30 cellular contexts compared by ENCODE assay signal in the genomic region with DNA sequence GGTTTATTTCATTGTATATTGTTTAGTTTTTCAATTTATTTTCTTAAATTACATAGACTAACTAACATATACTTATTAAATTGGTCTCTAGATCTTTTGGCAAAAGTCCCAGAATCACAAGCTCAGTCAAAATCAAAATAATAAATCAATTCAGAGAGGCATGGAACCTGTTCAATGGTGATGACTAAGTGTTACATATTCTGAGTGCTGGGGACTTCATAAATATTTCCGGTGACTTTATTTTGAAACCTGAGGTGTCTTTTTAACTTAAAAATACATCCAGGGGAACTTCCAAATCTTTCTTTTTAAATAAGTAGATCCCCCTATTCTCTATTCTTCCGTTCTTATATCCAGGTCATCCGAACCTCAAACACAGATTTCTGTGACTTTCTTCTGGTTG.
DNase-seq lines count a peak whose midpoint lies in the region; ATAC-seq, FAIRE-seq and TF ChIP-seq lines count a peak whose summit lies in the region.
"Had no signal": no experiment of that assay in that cellular context is flagged by ENCODE, and none has a peak within 500 bp of the region (broad histone marks: within the 10 kb centered on the region; RNA-seq: fewer than 3 reads in every experiment).

No MANE protein-coding gene starts in this region.

- H3K27ac ChIP-seq in HepG2 (ENCODE audit: extremely low read length, insufficient read depth, low read length) = no peak overlapping the region
- H3K27ac ChIP-seq: gastrocnemius medialis, hepatocyte, HL-60, KMS-11, thyroid gland, vagina had no signal

- POLR2A ChIA-PET in HepG2 (lab: Yijun Ruan, JAX) = no interaction called here

- H3K9ac ChIP-seq in HepG2 (ENCODE audit: insufficient read depth, low read depth, low read length) = no peak overlapping the region
- H3K9ac ChIP-seq: KMS-11 had no signal

- no peaks in the 10 kb centered on the region for H3K4me1 ChIP-seq in HepG2 (ENCODE audit: insufficient read depth, low read length)
- H3K4me1 ChIP-seq: BE2C, gastrocnemius medialis, vagina had no signal

- H3K27me3 ChIP-seq in HepG2 (ENCODE audit: control insufficient read depth in 1 of 2, insufficient read depth in 2 of 2, low read length in 2 of 2) = no peaks in the 10 kb centered on the region
- H3K27me3 ChIP-seq: BE2C, gastrocnemius medialis, hepatocyte, MG63, thyroid gland, vagina had no signal

- DNase-seq in lung microvascular endothelial cell (ENCODE audit: low read depth in 2 of 2) (peak; percentile 18 to 24), HepG2 (ENCODE audit: low spot score) (no peak), activated gamma-delta T cell (lab: John Stamatoyannopoulos, UW) (no peak)
- DNase-seq: activated CD4-positive, alpha-beta T cell treated with anti-CD3 and anti-CD28 coated beads, Interleukin-2, amount 50 U/mL, for 4 hours; activated naive CD4-positive, alpha-beta T cell treated with Interleukin-2 at 50 U/mL for 16 hours; BE2C; caudate nucleus; CD8-positive, alpha-beta T cell; gastrocnemius medialis; kidney glomerular epithelial cell; MG63; midbrain; naive B cell; NCI-H2029; NCI-H2227 treated with DMSO at 0.1 percent for 48 hours; NCI-H526; stimulated activated naive CD8-positive, alpha-beta T cell treated with anti-CD3 and anti-CD28 coated beads, Interleukin-15, amount 100 ng/mL, for 72 hours; thyroid gland had no signal

- TF ChIP-seq CTCF in HepG2 (CRISPR knock-in tag; IDR thresholded peaks at IDR 0.05) = no peak

- intact Hi-C loops in HepG2 (cut with micrococcal nuclease; ENCODE audit: unreplicated experiment) = no loop called here

- no peak overlapping the region for H3K4me3 ChIP-seq in HepG2 (replicated peaks in 1 of 3; ENCODE audit: insufficient read depth in 1 of 3, low read depth in 2 of 3, low read length in 3 of 3)
- H3K4me3 ChIP-seq: gastrocnemius medialis, hepatocyte, MG63, thyroid gland, vagina had no signal

- no peak for TF ChIP-seq EP300 in HepG2 (IDR thresholded peaks at IDR 0.05; ENCODE audit: low read depth in 2 of 2, low read length in 2 of 2)
- no peak for TF ChIP-seq EP300 in HepG2 (CRISPR knock-in tag; IDR thresholded peaks at IDR 0.05; ENCODE audit: borderline replicate concordance)

- no peaks in the 10 kb centered on the region for H3K36me3 ChIP-seq in HepG2 (replicated peaks in 1 of 2; ENCODE audit: control insufficient read depth in 1 of 2, insufficient read depth in 2 of 2, low read length in 2 of 2)
- H3K36me3 ChIP-seq: BE2C, gastrocnemius medialis, MG63, thyroid gland, vagina had no signal

- H3K79me2 ChIP-seq in HepG2 (ENCODE audit: insufficient read depth, low read length) = no peaks in the 10 kb centered on the region
- H3K79me2 ChIP-seq: hepatocyte had no signal

- BruUV-seq in HepG2 (replicated peaks; lab: Mats Ljungman, UMichigan) = no TSS peak

- CTCF ChIA-PET in HepG2 (lab: Yijun Ruan, JAX; ENCODE audit: low intra/inter-chr PET ratio, low total read pairs) = no interaction called here

- ATAC-seq in GM18508 (IDR thresholded peaks at IDR 0.05; ENCODE audit: insufficient read depth, unreplicated experiment) = peak; percentile 59
- ATAC-seq in GM21619 (IDR thresholded peaks at IDR 0.05; ENCODE audit: unreplicated experiment) = peak; percentile 52
- ATAC-seq in HG03439 (IDR thresholded peaks at IDR 0.05; ENCODE audit: unreplicated experiment) = peak; percentile 65
- no peak for ATAC-seq in GM18870 (IDR thresholded peaks at IDR 0.05; ENCODE audit: unreplicated experiment)
- no peak for ATAC-seq in HepG2
- ATAC-seq: CD8-positive, alpha-beta T cell; gastrocnemius medialis; HCT116; Right ventricle myocardium inferior; sciatic nerve; SK-N-SH treated with all-trans-retinoic acid at 6 μM for 48 hours; stimulated activated naive CD8-positive, alpha-beta T cell treated with anti-CD3 and anti-CD28 coated beads, Interleukin-15, amount 100 ng/mL, for 72 hours had no signal

- H4K20me1 ChIP-seq in HepG2 (ENCODE audit: insufficient read depth, low read length) = no peaks in the 10 kb centered on the region

- TF ChIP-seq RAD21 in HepG2 (CRISPR knock-in tag; IDR thresholded peaks at IDR 0.05) = no peak

- in situ Hi-C loops in HepG2 (cut with HindIII; ENCODE audit: extremely low pct_ligation_motif_present, low pct_unique_long_range_greater_than_20kb) = no loop called here

- no peaks in the 10 kb centered on the region for H3K9me3 ChIP-seq in HepG2 (ENCODE audit: low read length)
- H3K9me3 ChIP-seq: BE2C, gastrocnemius medialis, MG63, thyroid gland, vagina had no signal

- H2AFZ ChIP-seq in HepG2 (ENCODE audit: low read length) = no peak overlapping the region
- H2AFZ ChIP-seq: hepatocyte had no signal

- FAIRE-seq in HepG2 (lab: Jason Lieb, UNC) = no peak

- 16% methylated on average over 3 of the region's 3 CpGs for WGBS in HepG2 (ENCODE audit: low lambda C conversion rate)

- H3K4me2 ChIP-seq in HepG2 (ENCODE audit: low read depth, low read length) = no peak overlapping the region
- H3K4me2 ChIP-seq: hepatocyte, KMS-11 had no signal

- no peak for TF ChIP-seq POLR2A in HepG2 (IDR thresholded peaks at IDR 0.05; ENCODE audit: insufficient read depth in 1 of 2, low read depth in 2 of 2, low read length in 2 of 2)

TF ChIP-seq in HepG2, 621 proteins besides CTCF, POLR2A, EP300 and RAD21:
- TF ChIP-seq TCF7 (IDR thresholded peaks at IDR 0.05; ENCODE audit: low read depth) = no peak
- no peak for TF ChIP-seq SP1 (IDR thresholded peaks at IDR 0.05)
- TF ChIP-seq SP1 (CRISPR knock-in tag; IDR thresholded peaks at IDR 0.05) = no peak
- TF ChIP-seq ZNF740 (CRISPR knock-in tag; IDR thresholded peaks at IDR 0.05) = no peak
- TF ChIP-seq, protein P1, sequence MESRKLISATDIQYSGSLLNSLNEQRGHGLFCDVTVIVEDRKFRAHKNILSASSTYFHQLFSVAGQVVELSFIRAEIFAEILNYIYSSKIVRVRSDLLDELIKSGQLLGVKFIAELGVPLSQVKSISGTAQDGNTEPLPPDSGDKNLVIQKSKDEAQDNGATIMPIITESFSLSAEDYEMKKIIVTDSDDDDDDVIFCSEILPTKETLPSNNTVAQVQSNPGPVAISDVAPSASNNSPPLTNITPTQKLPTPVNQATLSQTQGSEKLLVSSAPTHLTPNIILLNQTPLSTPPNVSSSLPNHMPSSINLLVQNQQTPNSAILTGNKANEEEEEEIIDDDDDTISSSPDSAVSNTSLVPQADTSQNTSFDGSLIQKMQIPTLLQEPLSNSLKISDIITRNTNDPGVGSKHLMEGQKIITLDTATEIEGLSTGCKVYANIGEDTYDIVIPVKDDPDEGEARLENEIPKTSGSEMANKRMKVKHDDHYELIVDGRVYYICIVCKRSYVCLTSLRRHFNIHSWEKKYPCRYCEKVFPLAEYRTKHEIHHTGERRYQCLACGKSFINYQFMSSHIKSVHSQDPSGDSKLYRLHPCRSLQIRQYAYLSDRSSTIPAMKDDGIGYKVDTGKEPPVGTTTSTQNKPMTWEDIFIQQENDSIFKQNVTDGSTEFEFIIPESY (CRISPR knock-in tag; IDR thresholded peaks at IDR 0.05) = no peak
- TF ChIP-seq, protein P2, sequence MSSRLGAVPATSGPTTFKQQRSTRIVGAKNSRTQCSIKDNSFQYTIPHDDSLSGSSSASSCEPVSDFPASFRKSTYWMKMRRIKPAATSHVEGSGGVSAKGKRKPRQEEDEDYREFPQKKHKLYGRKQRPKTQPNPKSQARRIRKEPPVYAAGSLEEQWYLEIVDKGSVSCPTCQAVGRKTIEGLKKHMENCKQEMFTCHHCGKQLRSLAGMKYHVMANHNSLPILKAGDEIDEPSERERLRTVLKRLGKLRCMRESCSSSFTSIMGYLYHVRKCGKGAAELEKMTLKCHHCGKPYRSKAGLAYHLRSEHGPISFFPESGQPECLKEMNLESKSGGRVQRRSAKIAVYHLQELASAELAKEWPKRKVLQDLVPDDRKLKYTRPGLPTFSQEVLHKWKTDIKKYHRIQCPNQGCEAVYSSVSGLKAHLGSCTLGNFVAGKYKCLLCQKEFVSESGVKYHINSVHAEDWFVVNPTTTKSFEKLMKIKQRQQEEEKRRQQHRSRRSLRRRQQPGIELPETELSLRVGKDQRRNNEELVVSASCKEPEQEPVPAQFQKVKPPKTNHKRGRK (CRISPR knock-in tag; IDR thresholded peaks at IDR 0.05) = no peak

Comparison
In these comparisons a context has a peak if more than half of its experiments do, and no peak if none do; other contexts are left out.
1. ATAC-seq: peak in GM18508 (single experiment), GM21619 (single experiment) and HG03439 (single experiment); none in GM18870 (single experiment) and HepG2 (single experiment).
2. DNase-seq: peak in lung microvascular endothelial cell (2 of 2); none in HepG2 (single experiment) and activated gamma-delta T cell (single experiment).